In genomic region chr3:8963137-8963853, GRCh38 we compare ENCODE assay signal across 8 cellular contexts. TPM values are rescaled to one million over a fixed set of nuclear protein-coding genes. Genes with fewer than 3 reads are reported as not detected.
DNase-seq lines count a peak whose midpoint lies in the region; ATAC-seq and TF ChIP-seq lines count a peak whose summit lies in the region.

RAD18 (minus strand) TSS chr3:8963472; CDS start chr3:8963385, 87 bp downstream.

- peak within 1 kb of the TSS; percentile 87 for H3K4me3 Mint-ChIP-seq in T-helper 1 cell treated with Interleukin-12 subunit alpha and Interleukin-12 subunit beta and Interleukin-4 antibody, amounts not matched to agents 30 μg/mL and 1 μg/mL, for 36 hours

- intact Hi-C loops in left ventricle myocardium inferior (cut with micrococcal nuclease) = no loop called here
- intact Hi-C loops in prostate gland (cut with DNase I) = no loop called here

- no peaks in the 10 kb centered on the region for H3K9me3 ChIP-seq in left ventricle myocardium inferior (replicated peaks)
- H3K9me3 ChIP-seq in prostate gland = no peaks in the 10 kb centered on the region

- no peaks in the 10 kb centered on the region for H3K9me3 Mint-ChIP-seq in T-helper 1 cell treated with Interleukin-12 subunit alpha and Interleukin-12 subunit beta and Interleukin-4 antibody, amounts not matched to agents 30 μg/mL and 1 μg/mL, for 36 hours

- no peaks in the 10 kb centered on the region for H3K36me3 ChIP-seq in left ventricle myocardium inferior
- H3K36me3 ChIP-seq in prostate gland = no peaks in the 10 kb centered on the region
- no peaks in the 10 kb centered on the region for H3K36me3 ChIP-seq in urinary bladder (ENCODE audit: insufficient read depth)

- H3K36me3 Mint-ChIP-seq in T-helper 1 cell treated with Interleukin-12 subunit alpha and Interleukin-12 subunit beta and Interleukin-4 antibody, amounts not matched to agents 30 μg/mL and 1 μg/mL, for 36 hours (ENCODE audit: low read depth) = peaks cover 17% of the 10 kb centered on the region

- H3K27me3 ChIP-seq in left ventricle myocardium inferior (ENCODE audit: low read depth) = peaks cover 9% of the 10 kb centered on the region
- no peaks in the 10 kb centered on the region for H3K27me3 ChIP-seq in prostate gland (replicated peaks; ENCODE audit: insufficient read depth)

- peak within 1 kb of the TSS; percentile 98 for H3K27ac Mint-ChIP-seq in T-helper 1 cell treated with Interleukin-12 subunit alpha and Interleukin-12 subunit beta and Interleukin-4 antibody, amounts not matched to agents 30 μg/mL and 1 μg/mL, for 36 hours

- TF ChIP-seq CTCF in left ventricle myocardium inferior (IDR thresholded peaks at IDR 0.05; ENCODE audit: borderline replicate concordance) (no peak), prostate gland (IDR thresholded peaks at IDR 0.05) (peak in 1 of 4 experiments; percentile 14)

- H3K27ac ChIP-seq in left ventricle myocardium inferior (replicated peaks) (peak within 1 kb of the TSS; percentile 70), prostate gland (peak within 1 kb of the TSS; percentile 82 to 84), urinary bladder (ENCODE audit: low read depth) (peak within 1 kb of the TSS; percentile 33)

- H3K4me1 ChIP-seq in left ventricle myocardium inferior (peaks cover 16% of the 10 kb centered on the region), prostate gland (replicated peaks) (peaks cover 18% of the 10 kb centered on the region), urinary bladder (ENCODE audit: insufficient read depth) (peaks cover 1% of the 10 kb centered on the region)

- peak within 1 kb of the TSS; percentile 83 for H3K4me3 ChIP-seq in left ventricle myocardium inferior
- H3K4me3 ChIP-seq in prostate gland = peak within 1 kb of the TSS; percentile 57 to 66
- H3K4me3 ChIP-seq in urinary bladder (ENCODE audit: low read depth, low read length) = peak within 1 kb of the TSS; percentile 61

- peak; percentile 92 for ATAC-seq in GM18498 (IDR thresholded peaks at IDR 0.05; ENCODE audit: unreplicated experiment)
- ATAC-seq in HG02884 (IDR thresholded peaks at IDR 0.05; ENCODE audit: unreplicated experiment) = peak; percentile 85

- WGBS in prostate gland = under 1% methylated on average over 40 of the region's 45 CpGs
- WGBS in urinary bladder = under 1% methylated on average over 45 of the region's 45 CpGs

- H3K27me3 Mint-ChIP-seq in T-helper 1 cell treated with Interleukin-12 subunit alpha and Interleukin-12 subunit beta and Interleukin-4 antibody, amounts not matched to agents 30 μg/mL and 1 μg/mL, for 36 hours (ENCODE audit: low read depth) = no peaks in the 10 kb centered on the region

- DNase-seq in NCI-H1694 treated with DMSO at 0.1 percent for 48 hours (lab: John Stamatoyannopoulos, UW) (peak; percentile 60), amniotic stem cell (lab: John Stamatoyannopoulos, UW) (peak; percentile 86), left ventricle myocardium inferior (peak; percentile 90), prostate gland (ENCODE audit: low spot score) (peak; percentile 85)

- TF ChIP-seq POLR2A in prostate gland (IDR thresholded peaks at IDR 0.05) = peak; percentile 36

- H3K4me1 Mint-ChIP-seq in T-helper 1 cell treated with Interleukin-12 subunit alpha and Interleukin-12 subunit beta and Interleukin-4 antibody, amounts not matched to agents 30 μg/mL and 1 μg/mL, for 36 hours (ENCODE audit: low read depth) = peaks cover 35% of the 10 kb centered on the region

RNA-seq across cellular contexts. Expression of gene RAD18, which starts in this region (rescaled TPM):
- 6.8 TPM for total RNA-seq in left ventricle myocardium inferior
- total RNA-seq in prostate gland = 10 to 100 TPM; 12.2 to 15.6 TPM
- 27.0 TPM for total RNA-seq in urinary bladder
- polyA plus RNA-seq in urinary bladder = 2.8 TPM

Comparison
In these comparisons a context has a peak if more than half of its experiments do, and no peak if none do; other contexts are left out.
1. Peak in every context shown above with its lines: DNase-seq, ATAC-seq, H3K4me3 ChIP-seq and H3K27ac ChIP-seq.
2. H3K27ac ChIP-seq: peak in every context shown above with its lines; median percentile 83 in prostate gland; 70 in left ventricle myocardium inferior; 33 in urinary bladder.